16 cellular contexts compared by ENCODE assay signal in genomic region chr5:149380466-149381121, GRCh38. TPM values are rescaled to one million over a fixed set of nuclear protein-coding genes. Genes with fewer than 3 reads are reported as not detected.
DNase-seq lines count a peak whose midpoint lies in the region; ATAC-seq and TF ChIP-seq lines count a peak whose summit lies in the region.
"Had no signal": no experiment of that assay in that cellular context is flagged by ENCODE, and none has a peak within 500 bp of the region (broad histone marks: within the 10 kb centered on the region; RNA-seq: fewer than 3 reads in every experiment).

No MANE protein-coding gene starts in this region.

- no peak for TF ChIP-seq CTCF in Peyer's patch (IDR thresholded peaks at IDR 0.05)
- TF ChIP-seq CTCF in esophagus muscularis mucosa (IDR thresholded peaks at IDR 0.05) = no peak
- TF ChIP-seq CTCF in testis (IDR thresholded peaks at IDR 0.05) = no peak
- no peak for TF ChIP-seq CTCF in Caco-2 (IDR thresholded peaks at IDR 0.05; ENCODE audit: insufficient read depth in 1 of 2, low read depth in 1 of 2, low read length in 1 of 2, severe bottlenecking in 1 of 2, unreplicated experiment in 1 of 2)

- 40% methylated on average over 10 of the region's 16 CpGs for WGBS in esophagus muscularis mucosa
- WGBS in testis, 2 donors = 61 to 69% methylated on average over 11 to 16 of the region's 16 CpGs

- H3K4me1 ChIP-seq in Peyer's patch (peaks cover 0 to 5% (median 0%) of the 10 kb centered on the region in 4 donors), esophagus muscularis mucosa (peaks cover 46 to 80% (median 75%) of the 10 kb centered on the region in 4 donors), mucosa of rectum (ENCODE audit: control insufficient read depth in 2 of 2, insufficient read depth in 2 of 2, low read length in 2 of 2) (peaks cover 0 to 3% of the 10 kb centered on the region in 2 donors), testis (peaks cover 66% of the 10 kb centered on the region), Caco-2 (0 out of 2 replicates have a peak, but pooled peaks cover 6% of the 10 kb centered on the region)
- H3K4me1 ChIP-seq: right lobe of liver had no signal

- no peaks in the 10 kb centered on the region for H3K36me3 Mint-ChIP-seq in Caco-2 (ENCODE audit: insufficient read depth, unreplicated experiment)
- H3K36me3 Mint-ChIP-seq: naive B cell had no signal

- H3K27me3 ChIP-seq in Peyer's patch (no peaks in the 10 kb centered on the region), esophagus muscularis mucosa (no peaks in the 10 kb centered on the region), mucosa of rectum (ENCODE audit: control insufficient read depth in 2 of 2, insufficient read depth in 2 of 2, low read length in 2 of 2) (no peaks in the 10 kb centered on the region), testis (no peaks in the 10 kb centered on the region), Caco-2 (replicated peaks; ENCODE audit: control insufficient read depth, insufficient read depth, low read length) (no peaks in the 10 kb centered on the region)
- H3K27me3 ChIP-seq: BE2C, right lobe of liver had no signal

- peak; percentile 71 for TF ChIP-seq EP300 in esophagus muscularis mucosa (IDR thresholded peaks at IDR 0.05)

- H3K27ac ChIP-seq in Peyer's patch (peak overlapping the region; percentile 20 to 80 (median 58)), esophagus muscularis mucosa (replicated peaks in 1 of 4) (peak overlapping the region; percentile 92 to 97 (median 96)), mucosa of rectum (ENCODE audit: low read depth in 2 of 2, low read length in 2 of 2) (peak overlapping the region; percentile 75 to 80), testis (peak overlapping the region; percentile 78 to 91)

- H3K9me3 Mint-ChIP-seq in Caco-2 (ENCODE audit: unreplicated experiment) = no peaks in the 10 kb centered on the region
- H3K9me3 Mint-ChIP-seq: naive B cell had no signal

- TF ChIP-seq POLR2A in Peyer's patch (IDR thresholded peaks at IDR 0.05) (no peak), esophagus muscularis mucosa (IDR thresholded peaks at IDR 0.05; ENCODE audit: low read depth) (peak; percentile 15), testis (IDR thresholded peaks at IDR 0.05) (peak; percentile 4)

- H3K36me3 ChIP-seq in Peyer's patch = no peaks in the 10 kb centered on the region
- no peaks in the 10 kb centered on the region for H3K36me3 ChIP-seq in esophagus muscularis mucosa
- H3K36me3 ChIP-seq in mucosa of rectum (ENCODE audit: control insufficient read depth in 2 of 2, insufficient read depth in 2 of 2, low read length in 2 of 2) = no peaks in the 10 kb centered on the region
- H3K36me3 ChIP-seq in testis (ENCODE audit: low read depth, missing control alignments) = no peaks in the 10 kb centered on the region
- no peaks in the 10 kb centered on the region for H3K36me3 ChIP-seq in Caco-2 (ENCODE audit: control insufficient read depth, insufficient read depth, low read length)
- H3K36me3 ChIP-seq: BE2C, right lobe of liver had no signal

- no peak overlapping the region for H3K4me3 Mint-ChIP-seq in Caco-2 (ENCODE audit: unreplicated experiment)
- H3K4me3 Mint-ChIP-seq: naive B cell had no signal

- no peak overlapping the region for H3K27ac Mint-ChIP-seq in Caco-2 (ENCODE audit: unreplicated experiment)
- H3K27ac Mint-ChIP-seq: naive B cell had no signal

- intact Hi-C loops in esophagus muscularis mucosa (cut with DNase I) = loop anchor here (2.0 kb wide), 1 partner anchor 54 kb away; no protein-coding TSS in a partner anchor
- intact Hi-C loops in testis (cut with DNase I; ENCODE audit: low total_unique reads) = loop anchor here (5.0 kb wide), 2 partner anchors 37 to 52 kb away; no protein-coding TSS in a partner anchor
- intact Hi-C loops in Caco-2 (cut with micrococcal nuclease; ENCODE audit: unreplicated experiment) = no loop called here

- no peak overlapping the region for H3K4me3 ChIP-seq in Peyer's patch
- H3K4me3 ChIP-seq in esophagus muscularis mucosa = peak overlapping the region; percentile 47 to 61 (median 52)
- H3K4me3 ChIP-seq in mucosa of rectum (ENCODE audit: low read length in 2 of 2) = no peak overlapping the region
- H3K4me3 ChIP-seq in testis = no peak overlapping the region
- no peak overlapping the region for H3K4me3 ChIP-seq in Caco-2 (ENCODE audit: low read depth, low read length)
- H3K4me3 ChIP-seq: right lobe of liver had no signal

- no peak for DNase-seq in Peyer's patch
- no peak for DNase-seq in esophagus muscularis mucosa (ENCODE audit: extremely low spot score)
- DNase-seq in testis = peak; percentile 68
- DNase-seq in Caco-2 = no peak
- no peak for DNase-seq in NCI-H1436 treated with DMSO at 0.1 percent for 48 hours (lab: John Stamatoyannopoulos, UW)
- no peak for DNase-seq in stimulated activated CD4-positive, alpha-beta T cell treated with anti-CD3 and anti-CD28 coated beads, Interleukin-15, amount 100 ng/mL, for 24 hours
- DNase-seq: activated gamma-delta T cell; BE2C; DMS79; naive B cell; NCI-H1694; right lobe of liver; stimulated activated naive CD4-positive, alpha-beta T cell had no signal

- H3K9ac ChIP-seq in mucosa of rectum (ENCODE audit: low read depth in 1 of 2, low read length in 2 of 2) = no peak overlapping the region

- POLR2A ChIA-PET in Caco-2 (lab: Charles Lee) = no interaction called here

- CTCF ChIA-PET in Caco-2 (lab: Charles Lee) = interaction anchor here (1.2 to 2.6 kb wide), 4 partner anchors 13 to 59 kb away, joined by 3 to 15 read pairs (median 4); no protein-coding TSS in a partner anchor

- no peak for ATAC-seq in HG03196 (IDR thresholded peaks at IDR 0.05; ENCODE audit: unreplicated experiment)

- peaks cover 11% of the 10 kb centered on the region for H3K4me1 Mint-ChIP-seq in Caco-2 (ENCODE audit: low read depth, unreplicated experiment)

- no peaks in the 10 kb centered on the region for H3K27me3 Mint-ChIP-seq in Caco-2 (ENCODE audit: insufficient read depth, unreplicated experiment)

- BruUV-seq in Caco-2 (replicated peaks; lab: Mats Ljungman, UMichigan) = no TSS peak

- H3K9me3 ChIP-seq in Peyer's patch (no peaks in the 10 kb centered on the region), esophagus muscularis mucosa (no peaks in the 10 kb centered on the region), mucosa of rectum (ENCODE audit: control insufficient read depth in 2 of 2, low read length in 2 of 2) (no peaks in the 10 kb centered on the region), testis (no peaks in the 10 kb centered on the region), Caco-2 (no peaks in the 10 kb centered on the region)
- H3K9me3 ChIP-seq: BE2C, right lobe of liver had no signal

RNA-seq across cellular contexts. Expression of gene IL17B, which starts 1.5 kb away (rescaled TPM):
- not detected for total RNA-seq in Peyer's patch
- total RNA-seq in esophagus muscularis mucosa = 10 to 100 TPM in 2 of 4 donors, 1 to 10 TPM in 2; 2.5 to 20.3 (median 8.0) TPM
- 10 to 100 TPM in 1 of 2 donors, 1 to 10 TPM in 1; 4.7 to 12.4 TPM for total RNA-seq in testis
- polyA plus RNA-seq in testis (ENCODE audit: insufficient read depth, low read depth, low replicate concordance) = 5.0 TPM
- not detected in 2 replicates for total RNA-seq in Caco-2 (2022)
- total RNA-seq: NCI-H460, right lobe of liver had no signal

RNA-seq across cellular contexts. Expression of gene PCYOX1L, which starts 22.7 kb away (rescaled TPM):
- total RNA-seq in Peyer's patch (10 to 100 TPM in 1 of 4 donors, 1 to 10 TPM in 3; 5.2 to 12.4 (median 6.3) TPM), esophagus muscularis mucosa (1 to 10 TPM; 4.0 to 5.8 (median 4.7) TPM), testis (10 to 100 TPM; 29.9 to 30.5 TPM), Caco-2 (2022) (8.7 and 10.4 TPM in 2 replicates)
- polyA plus RNA-seq in testis (ENCODE audit: insufficient read depth, low read depth, low replicate concordance) = 24.6 TPM

RNA-seq across cellular contexts. Expression of gene GRPEL2, which starts 35.3 kb away (rescaled TPM):
- total RNA-seq in Peyer's patch (10 to 100 TPM in 2 of 4 donors, 1 to 10 TPM in 2; 6.3 to 19.0 (median 10.9) TPM), esophagus muscularis mucosa (10 to 100 TPM in 1 of 4 donors, 1 to 10 TPM in 3; 7.8 to 14.9 (median 8.7) TPM), testis (10 to 100 TPM; 13.3 to 14.3 TPM), Caco-2 (2022) (33.6 and 36.8 TPM in 2 replicates)
- 11.6 TPM for polyA plus RNA-seq in testis (ENCODE audit: insufficient read depth, low read depth, low replicate concordance)

Comparison
In these comparisons a context has a peak if more than half of its experiments do, and no peak if none do; other contexts are left out.
1. H3K4me3 ChIP-seq: peak in esophagus muscularis mucosa (4 of 4); none in Peyer's patch (0 of 4), mucosa of rectum (0 of 2), testis (0 of 2) and Caco-2 (single experiment).
2. POLR2A ChIP-seq: peak in esophagus muscularis mucosa (single experiment) and testis (single experiment); none in Peyer's patch (0 of 2).
3. Peak in every context shown above with its lines, with median percentiles within 50 percentile points of each other: H3K27ac ChIP-seq.